8 cellular contexts compared by ENCODE assay signal in the genomic region with DNA sequence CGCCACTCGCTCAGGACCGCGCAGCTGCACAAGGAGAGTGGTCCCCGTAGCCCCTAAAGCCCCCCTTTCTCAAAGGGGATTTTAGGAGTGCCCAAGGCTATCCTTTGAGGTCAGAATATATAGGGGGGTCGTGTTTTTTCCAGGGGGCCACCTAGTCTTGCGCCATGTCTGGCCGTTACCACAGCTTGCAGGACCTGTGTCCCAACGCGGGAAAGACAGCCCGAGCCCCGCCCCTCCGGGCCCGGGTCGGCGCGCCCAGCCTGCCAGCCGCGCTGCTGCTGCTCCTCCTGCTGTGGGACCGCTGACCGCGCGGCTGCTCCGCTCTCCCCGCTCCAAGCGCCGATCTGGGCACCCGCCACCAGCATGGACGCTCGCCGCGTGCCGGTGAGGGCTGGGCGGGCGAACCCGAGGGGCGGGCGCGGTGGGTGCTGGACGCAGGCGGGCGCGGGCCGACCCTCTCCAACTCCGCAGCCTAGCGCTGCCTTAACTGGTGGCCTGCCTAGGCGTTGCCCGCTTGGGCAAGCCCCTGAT. TPM values are rescaled to one million over a fixed set of nuclear protein-coding genes. Genes with fewer than 3 reads are reported as not detected.
DNase-seq lines count a peak whose midpoint lies in the region; ATAC-seq and TF ChIP-seq lines count a peak whose summit lies in the region.

A gene (plus strand): TSS at position 272 of the 531 bp plus-strand sequence. CDS start 92 bp downstream, at position 364.

- H3K27me3 ChIP-seq in esophagus squamous epithelium (peaks cover 0 to 60% (median 5%) of the 10 kb centered on the region in 4 donors), testis (no peaks in the 10 kb centered on the region)

- TF ChIP-seq POLR2A in esophagus squamous epithelium (IDR thresholded peaks at IDR 0.05) = peak in 1 of 4 donors; percentile 23
- no peak for TF ChIP-seq POLR2A in testis (IDR thresholded peaks at IDR 0.05)

- 0 to 1% methylated on average over 5 to 16 of the region's 48 CpGs for WGBS in esophagus squamous epithelium, 2 donors
- WGBS in testis, 2 donors = 1% methylated on average over 10 to 32 of the region's 48 CpGs

- peak within 1 kb of the TSS; percentile 49 to 81 (median 72) for H3K4me3 ChIP-seq in esophagus squamous epithelium
- H3K4me3 ChIP-seq in testis = peak within 1 kb of the TSS; percentile 61 to 75

- H3K9me3 Mint-ChIP-seq in natural killer cell = no peaks in the 10 kb centered on the region

- TF ChIP-seq CTCF in esophagus squamous epithelium (IDR thresholded peaks at IDR 0.05) (no peak), natural killer cell (IDR thresholded peaks at IDR 0.05) (no peak), testis (IDR thresholded peaks at IDR 0.05) (no peak)

- peak; percentile 49 for ATAC-seq in GM19452 (IDR thresholded peaks at IDR 0.05; ENCODE audit: unreplicated experiment)
- ATAC-seq in natural killer cell = peak; percentile 50 to 62 (median 55)

- peak within 1 kb of the TSS; percentile 1 to 77 (median 71) for H3K27ac ChIP-seq in esophagus squamous epithelium
- H3K27ac ChIP-seq in testis = peak within 1 kb of the TSS; percentile 61 to 64

- peak; percentile 32 for DNase-seq in COLO829 (ENCODE audit: low spot score)
- DNase-seq in HK-2 (ENCODE audit: unreplicated experiment) = peak; percentile 83
- DNase-seq in NOMO-1 treated with DMSO at 0.1 percent for 48 hours (lab: John Stamatoyannopoulos, UW; ENCODE audit: unreplicated experiment) = peak; percentile 53
- DNase-seq in activated CD8-positive, alpha-beta memory T cell treated with anti-CD3 and anti-CD28 coated beads, Interleukin-2, amount 50 U/mL, for 48 hours = peak; percentile 90
- no peak for DNase-seq in esophagus squamous epithelium (lab: John Stamatoyannopoulos, UW)
- no peak for DNase-seq in natural killer cell
- peak; percentile 73 for DNase-seq in testis

- H3K36me3 ChIP-seq in esophagus squamous epithelium (no peaks in the 10 kb centered on the region), testis (ENCODE audit: low read depth, missing control alignments) (no peaks in the 10 kb centered on the region)

- peaks cover 28 to 29% of the 10 kb centered on the region in 2 donors for H3K27me3 Mint-ChIP-seq in natural killer cell (ENCODE audit: low read depth in 2 of 2)

- no peak within 1 kb of the TSS for H3K27ac Mint-ChIP-seq in natural killer cell

- H3K4me3 Mint-ChIP-seq in natural killer cell = peak within 1 kb of the TSS; percentile 88

- no peaks in the 10 kb centered on the region for H3K36me3 Mint-ChIP-seq in natural killer cell

- no peaks in the 10 kb centered on the region for H3K9me3 ChIP-seq in esophagus squamous epithelium
- no peaks in the 10 kb centered on the region for H3K9me3 ChIP-seq in testis

- H3K4me1 Mint-ChIP-seq in natural killer cell = peaks cover 21 to 26% of the 10 kb centered on the region in 2 donors

- intact Hi-C loops in esophagus squamous epithelium (cut with DNase I) = no loop called here
- intact Hi-C loops in natural killer cell (cut with micrococcal nuclease) = no loop called here
- intact Hi-C loops in testis (cut with DNase I; ENCODE audit: low total_unique reads) = no loop called here

- H3K4me1 ChIP-seq in esophagus squamous epithelium (peaks cover 9 to 39% (median 20%) of the 10 kb centered on the region in 3 donors), testis (no peaks in the 10 kb centered on the region)

RNA-seq across cellular contexts. Expression of the gene that starts here (rescaled TPM):
- total RNA-seq in esophagus squamous epithelium = 10 to 100 TPM in 2 of 4 donors, 1 to 10 TPM in 2; 8.8 to 18.4 (median 10.6) TPM
- total RNA-seq in natural killer cell = 1 to 10 TPM; 1.4 to 1.6 (median 1.5) TPM
- total RNA-seq in testis = 10 to 100 TPM; 10.8 to 14.6 TPM
- 10.8 TPM for polyA plus RNA-seq in testis (ENCODE audit: insufficient read depth, low read depth, low replicate concordance)

Comparison
In these comparisons a context has a peak if more than half of its experiments do, and no peak if none do; other contexts are left out.
1. DNase-seq: peak in COLO829 (single experiment), HK-2 (single experiment), NOMO-1 treated with DMSO at 0.1 percent for 48 hours (single experiment), activated CD8-positive, alpha-beta memory T cell treated with anti-CD3 and anti-CD28 coated beads, Interleukin-2, amount 50 U/mL, for 48 hours (single experiment) and testis (single experiment); none in esophagus squamous epithelium (single experiment) and natural killer cell (single experiment).